ENCODE assay signal across 14 cellular contexts in the genomic region with DNA sequence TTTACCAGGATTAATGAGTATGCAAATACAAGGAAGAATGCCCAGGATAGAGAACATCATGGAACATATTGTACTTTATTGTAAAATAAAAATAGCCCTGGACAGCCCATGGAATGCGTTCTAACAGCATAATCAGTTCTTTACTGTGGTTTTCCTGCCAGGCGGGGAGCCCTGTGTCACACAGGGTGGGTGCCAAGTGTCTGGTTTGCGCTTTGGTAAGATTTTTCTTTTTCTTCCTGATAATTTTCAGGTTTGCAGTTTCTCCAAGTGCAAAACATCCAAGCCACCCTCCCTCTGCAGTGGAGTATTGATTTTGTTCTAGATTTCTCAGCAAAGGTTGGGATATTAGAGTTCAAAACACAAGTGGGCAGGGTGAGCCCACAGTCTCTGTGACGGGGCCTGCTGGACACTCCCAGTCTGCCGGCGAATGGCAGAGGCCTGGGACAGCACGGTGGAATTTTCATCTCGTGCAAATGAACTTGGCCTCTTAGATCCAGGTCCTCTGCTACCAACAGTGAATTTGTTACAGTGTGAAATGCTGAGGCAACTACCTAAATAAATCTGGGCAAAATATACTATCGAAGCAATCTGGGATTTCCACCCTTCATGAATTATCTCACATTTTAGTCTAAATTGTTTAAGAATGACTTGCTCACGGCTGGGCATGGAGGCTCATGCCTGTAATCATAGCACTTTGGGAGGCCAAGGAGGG. TPM values are rescaled to one million over a fixed set of nuclear protein-coding genes. Genes with fewer than 3 reads are reported as not detected.
A peak's percentile ranks its signal among the peaks of the same experiment; 100 is the strongest.
DNase-seq lines count a peak whose midpoint lies in the region; ATAC-seq and TF ChIP-seq lines count a peak whose summit lies in the region.
"Had no signal": no experiment of that assay in that cellular context is flagged by ENCODE, and none has a peak within 500 bp of the region (broad histone marks: within the 10 kb centered on the region; RNA-seq: fewer than 3 reads in every experiment).

No MANE protein-coding gene starts in this region.

- H3K4me3 ChIP-seq in astrocyte of the spinal cord (ENCODE audit: low read depth, low read length) (no peak overlapping the region), right atrium auricular region (no peak overlapping the region), skeletal muscle satellite cell (ENCODE audit: low read length) (no peak overlapping the region)
- H3K4me3 ChIP-seq: psoas muscle had no signal

- peak overlapping the region; percentile 58 for H3K4me2 ChIP-seq in skeletal muscle satellite cell (ENCODE audit: low read length)

- peak overlapping the region; percentile 52 to 88 for H3K27ac ChIP-seq in right atrium auricular region
- H3K27ac ChIP-seq: psoas muscle had no signal

- no peaks in the 10 kb centered on the region for H3K27me3 ChIP-seq in right atrium auricular region
- H3K27me3 ChIP-seq in skeletal muscle satellite cell (ENCODE audit: control insufficient read depth, insufficient read depth, low read length) = no peaks in the 10 kb centered on the region

- H3K36me3 ChIP-seq in right atrium auricular region = no peaks in the 10 kb centered on the region
- no peaks in the 10 kb centered on the region for H3K36me3 ChIP-seq in skeletal muscle satellite cell (ENCODE audit: insufficient read depth, low read length)

- ATAC-seq in GM18505 (IDR thresholded peaks at IDR 0.05; ENCODE audit: unreplicated experiment) = no peak
- no peak for ATAC-seq in GM18873 (IDR thresholded peaks at IDR 0.05; ENCODE audit: low FRiP score, unreplicated experiment)
- ATAC-seq: psoas muscle had no signal

- peak overlapping the region; percentile 86 for H3K9ac ChIP-seq in skeletal muscle satellite cell (ENCODE audit: low read depth, low read length)

- H3K4me1 ChIP-seq in right atrium auricular region = peaks cover 0 to 22% of the 10 kb centered on the region in 2 donors
- H3K4me1 ChIP-seq in skeletal muscle satellite cell (ENCODE audit: control insufficient read depth, insufficient read depth, low read length) = peaks cover 61% of the 10 kb centered on the region
- H3K4me1 ChIP-seq: psoas muscle had no signal

- TF ChIP-seq POLR2A in GM18505 (IDR thresholded peaks at IDR 0.05; ENCODE audit: borderline replicate concordance, extremely low read depth, insufficient read depth, insufficient read length) = no peak

- TF ChIP-seq CTCF in astrocyte of the spinal cord (IDR thresholded peaks at IDR 0.05; ENCODE audit: low read depth, low read length) (no peak), right atrium auricular region (IDR thresholded peaks at IDR 0.05) (no peak)

- H3K9me3 ChIP-seq in right atrium auricular region = no peaks in the 10 kb centered on the region
- H3K9me3 ChIP-seq in skeletal muscle satellite cell (replicated peaks; ENCODE audit: low read length) = no peaks in the 10 kb centered on the region
- H3K9me3 ChIP-seq: psoas muscle had no signal

- peak; percentile 46 for DNase-seq in GM04503 (ENCODE audit: low read depth)
- peak; percentile 97 for DNase-seq in astrocyte of the spinal cord (ENCODE audit: low read depth, low spot score)
- no peak for DNase-seq in right atrium auricular region (ENCODE audit: low spot score)
- no peak for DNase-seq in ACHN
- no peak for DNase-seq in GOT3 (lab: John Stamatoyannopoulos, UW)
- DNase-seq: activated naive CD4-positive, alpha-beta T cell treated with anti-CD3 and anti-CD28 coated beads for 36 hours; CD4-positive, alpha-beta memory T cell; mesendoderm; NCI-H345; psoas muscle; T-helper 9 cell had no signal

- in situ Hi-C loops in astrocyte of the spinal cord (cut with HindIII; ENCODE audit: low sequenced_read_pairs) (no loop called here), ACHN (cut with HindIII; ENCODE audit: low pct_ligation_motif_present, low pct_unique_long_range_greater_than_20kb, low sequenced_read_pairs) (no loop called here)

RNA-seq across cellular contexts. Expression of a gene that starts 15.6 kb away (rescaled TPM):
- 1 to 10 TPM in 1 of 2 donors, under 1 TPM in 1; 0.33 to 1.3 TPM for total RNA-seq in right atrium auricular region
- 20.0 and 24.5 TPM in 2 replicates for total RNA-seq in skeletal muscle satellite cell (2012; rRNA removed)

Comparison
In these comparisons a context has a peak if more than half of its experiments do, and no peak if none do; other contexts are left out.
1. DNase-seq: peak in GM04503 (single experiment) and astrocyte of the spinal cord (single experiment); none in right atrium auricular region (single experiment), ACHN (single experiment) and GOT3 (single experiment).